In genomic region chr10:74151057-74151878, GRCh38 we compare ENCODE assay signal across 8 cellular contexts. TPM values are rescaled to one million over a fixed set of nuclear protein-coding genes. Genes with fewer than 3 reads are reported as not detected.
DNase-seq lines count a peak whose midpoint lies in the region; ATAC-seq and TF ChIP-seq lines count a peak whose summit lies in the region.

TSS of gene ADK (plus strand) at chr10:74151221. CDS start at chr10:74151279, 58 bp downstream.

- H3K36me3 Mint-ChIP-seq in activated naive CD8-positive, alpha-beta T cell treated with anti-CD3 and anti-CD28 coated beads, Interleukin-2, amount 50 U/mL, for 24 hours (ENCODE audit: low read depth): peaks cover 20% of the 10 kb centered on the region

- intact Hi-C loops in upper lobe of right lung (cut with DNase I): no loop called here

- H3K4me3 ChIP-seq in cardiac muscle cell (peak within 1 kb of the TSS; percentile 67), upper lobe of right lung (peak within 1 kb of the TSS; percentile 90)

- peaks cover 28% of the 10 kb centered on the region for H3K4me1 ChIP-seq in cardiac muscle cell (ENCODE audit: low read depth)
- H3K4me1 ChIP-seq in upper lobe of right lung: peaks cover 42% of the 10 kb centered on the region

- H3K9me3 Mint-ChIP-seq in activated naive CD8-positive, alpha-beta T cell treated with anti-CD3 and anti-CD28 coated beads, Interleukin-2, amount 50 U/mL, for 24 hours: no peaks in the 10 kb centered on the region

- POLR2A ChIA-PET in HEK293T (lab: Yijun Ruan, JAX): interaction anchor here (0.6 to 1.5 kb wide), 7 partner anchors 21 to 151 kb away, joined by 3 to 5 read pairs (median 4); no protein-coding TSS in a partner anchor

- H3K27ac Mint-ChIP-seq in activated naive CD8-positive, alpha-beta T cell treated with anti-CD3 and anti-CD28 coated beads, Interleukin-2, amount 50 U/mL, for 24 hours: no peak within 1 kb of the TSS

- DNase-seq in GM10266 (ENCODE audit: extremely low spot score): peak; percentile 98
- peak; percentile 98 for DNase-seq in HEK293T (ENCODE audit: extremely low spot score)
- peak; percentile 95 for DNase-seq in NAMALWA (ENCODE audit: low spot score)
- peak; percentile 96 for DNase-seq in SW480 (ENCODE audit: low spot score)
- peak; percentile 100 for DNase-seq in activated naive CD8-positive, alpha-beta T cell treated with anti-CD3 and anti-CD28 coated beads, Interleukin-2, amount 50 U/mL, for 24 hours
- DNase-seq in cardiac muscle cell (ENCODE audit: low read depth in 1 of 2, low spot score in 1 of 2): peak; percentile 99
- peak; percentile 98 for DNase-seq in pons (ENCODE audit: low spot score)
- peak; percentile 100 for DNase-seq in upper lobe of right lung

- H3K27me3 ChIP-seq in cardiac muscle cell (no peaks in the 10 kb centered on the region), upper lobe of right lung (no peaks in the 10 kb centered on the region)

- H3K27me3 Mint-ChIP-seq in activated naive CD8-positive, alpha-beta T cell treated with anti-CD3 and anti-CD28 coated beads, Interleukin-2, amount 50 U/mL, for 24 hours: no peaks in the 10 kb centered on the region

- CTCF ChIA-PET in HEK293T (lab: Yijun Ruan, JAX): interaction anchor here (0.6 to 1.6 kb wide), 2 partner anchors 15 to 88 kb away, joined by 3 to 5 read pairs; no protein-coding TSS in a partner anchor

- H3K27ac ChIP-seq in cardiac muscle cell: peak within 1 kb of the TSS; percentile 99
- H3K27ac ChIP-seq in upper lobe of right lung: peak within 1 kb of the TSS; percentile 95

- H3K36me3 ChIP-seq in cardiac muscle cell (no peaks in the 10 kb centered on the region), upper lobe of right lung (peaks cover 8% of the 10 kb centered on the region)

- no peak within 1 kb of the TSS for H3K4me3 Mint-ChIP-seq in activated naive CD8-positive, alpha-beta T cell treated with anti-CD3 and anti-CD28 coated beads, Interleukin-2, amount 50 U/mL, for 24 hours

- TF ChIP-seq CTCF in GM10266 (IDR thresholded peaks at IDR 0.05; ENCODE audit: control insufficient read depth, insufficient read depth, low read depth, missing control alignments): peak; percentile 40
- TF ChIP-seq CTCF in cardiac muscle cell (IDR thresholded peaks at IDR 0.05; ENCODE audit: low read depth, low read length): peak; percentile 22
- peak; percentile 24 for TF ChIP-seq CTCF in upper lobe of right lung (IDR thresholded peaks at IDR 0.05)

- no peaks in the 10 kb centered on the region for H3K9me3 ChIP-seq in cardiac muscle cell (ENCODE audit: low read depth)
- no peaks in the 10 kb centered on the region for H3K9me3 ChIP-seq in upper lobe of right lung

- peak; percentile 93 for ATAC-seq in activated naive CD8-positive, alpha-beta T cell treated with anti-CD3 and anti-CD28 coated beads, Interleukin-2, amount 50 U/mL, for 24 hours
- ATAC-seq in upper lobe of right lung: peak; percentile 98

- peaks cover 44% of the 10 kb centered on the region for H3K4me1 Mint-ChIP-seq in activated naive CD8-positive, alpha-beta T cell treated with anti-CD3 and anti-CD28 coated beads, Interleukin-2, amount 50 U/mL, for 24 hours

TF ChIP-seq in HEK293T, 16 proteins besides CTCF, POLR2A, EP300 and RAD21:
- TF ChIP-seq CTBP1 (IDR thresholded peaks at IDR 0.05; ENCODE audit: borderline replicate concordance): no peak
- TF ChIP-seq SUZ12 (IDR thresholded peaks at IDR 0.05): no peak
- peak; percentile 25; the same call in 1 of the 2 replicates for TF ChIP-seq SP1 (IDR thresholded peaks at IDR 0.05)
- TF ChIP-seq TARDBP (IDR thresholded peaks at IDR 0.05): no peak
- TF ChIP-seq BHLHE40 (IDR thresholded peaks at IDR 0.05; ENCODE audit: borderline replicate concordance): no peak
- TF ChIP-seq ELF4 (IDR thresholded peaks at IDR 0.05): no peak
- TF ChIP-seq ARNT (IDR thresholded peaks at IDR 0.05): no peak
- TF ChIP-seq, protein P1, sequence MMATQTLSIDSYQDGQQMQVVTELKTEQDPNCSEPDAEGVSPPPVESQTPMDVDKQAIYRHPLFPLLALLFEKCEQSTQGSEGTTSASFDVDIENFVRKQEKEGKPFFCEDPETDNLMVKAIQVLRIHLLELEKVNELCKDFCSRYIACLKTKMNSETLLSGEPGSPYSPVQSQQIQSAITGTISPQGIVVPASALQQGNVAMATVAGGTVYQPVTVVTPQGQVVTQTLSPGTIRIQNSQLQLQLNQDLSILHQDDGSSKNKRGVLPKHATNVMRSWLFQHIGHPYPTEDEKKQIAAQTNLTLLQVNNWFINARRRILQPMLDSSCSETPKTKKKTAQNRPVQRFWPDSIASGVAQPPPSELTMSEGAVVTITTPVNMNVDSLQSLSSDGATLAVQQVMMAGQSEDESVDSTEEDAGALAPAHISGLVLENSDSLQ (IDR thresholded peaks at IDR 0.05): peak; percentile 81
- TF ChIP-seq FOXK2 (IDR thresholded peaks at IDR 0.05): no peak
- TF ChIP-seq L3MBTL2 (conservative IDR thresholded peaks at IDR 0.05): peak; percentile 46

RNA-seq across cellular contexts. Expression of gene ADK, which starts in this region (rescaled TPM):
- 20.4 and 24.8 TPM in 2 replicates for total RNA-seq in cardiac muscle cell
- 57.4 and 73.8 TPM in 2 replicates for polyA plus RNA-seq in cardiac muscle cell
- total RNA-seq in upper lobe of right lung: 53.0 TPM

Comparison
In these comparisons a context has a peak if more than half of its experiments do, and no peak if none do; other contexts are left out.
1. Peak in every context shown above with its lines: DNase-seq, ATAC-seq, H3K4me3 ChIP-seq and H3K27ac ChIP-seq.